ENCODE assay signal across 28 cellular contexts in the genomic region with DNA sequence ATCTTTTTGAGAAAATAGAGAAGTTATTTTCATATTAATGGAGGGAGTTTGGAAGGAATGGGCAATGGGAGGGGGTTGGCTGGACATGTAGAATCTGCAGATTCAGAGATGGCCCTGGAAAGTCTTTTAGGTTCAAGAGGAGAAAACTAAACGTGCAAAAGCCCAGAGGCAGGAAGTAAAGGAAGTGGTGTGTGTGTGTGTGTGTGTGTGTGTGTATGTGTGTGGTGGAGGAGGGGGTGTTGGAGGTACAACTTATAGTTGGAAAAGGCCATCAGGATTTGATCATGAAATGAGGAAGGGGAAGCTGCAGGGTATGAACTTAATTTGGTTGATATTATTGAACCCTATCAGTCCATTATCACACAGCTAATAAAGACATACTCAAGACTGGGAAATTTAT.
"Had no signal": no experiment of that assay in that cellular context is flagged by ENCODE, and none has a peak within 500 bp of the region (broad histone marks: within the 10 kb centered on the region; RNA-seq: fewer than 3 reads in every experiment).

No MANE protein-coding gene starts in this region.

- H3K4me1 ChIP-seq: SJCRH30 had no signal

- H3K9me3 Mint-ChIP-seq: activated CD4-positive, alpha-beta memory T cell treated with anti-CD3 and anti-CD28 coated beads for 36 hours; WTC11 had no signal

- H3K9me2 ChIP-seq: SK-N-SH had no signal

- H3K4me3 Mint-ChIP-seq: activated CD4-positive, alpha-beta memory T cell treated with anti-CD3 and anti-CD28 coated beads for 36 hours; activated CD4-positive, alpha-beta T cell treated with anti-CD3 and anti-CD28 coated beads, Interleukin-2, amount 10 ng/mL, durations not matched to agents 7 days and 5 days; activated naive CD8-positive, alpha-beta T cell treated with anti-CD3 and anti-CD28 coated beads for 36 hours; activated T-cell treated with anti-CD3 and anti-CD28 coated beads, Interleukin-2, amount 50 U/mL, for 72 hours; WTC11 had no signal

- H3K9me3 ChIP-seq: body of pancreas, MG63, SJCRH30, SK-N-SH had no signal

- H3K4me3 ChIP-seq: body of pancreas, MG63, SJCRH30 had no signal

- H3K27me3 Mint-ChIP-seq: activated CD4-positive, alpha-beta memory T cell treated with anti-CD3 and anti-CD28 coated beads for 36 hours; activated CD4-positive, alpha-beta T cell treated with anti-CD3 and anti-CD28 coated beads, Interleukin-2, amount 10 ng/mL, durations not matched to agents 7 days and 5 days had no signal

- H3K36me3 ChIP-seq: MG63, SJCRH30 had no signal

- DNase-seq: activated CD4-positive, alpha-beta memory T cell treated with anti-CD3 and anti-CD28 coated beads for 36 hours; activated CD4-positive, alpha-beta T cell treated with anti-CD3 and anti-CD28 coated beads, Interleukin-2, amount 10 ng/mL, durations not matched to agents 7 days and 5 days; activated CD4-positive, CD25-positive, alpha-beta regulatory T cell treated with anti-CD3 and anti-CD28 coated beads, Interleukin-2, amount 50 U/mL, for 72 hours; activated CD8-positive, alpha-beta memory T cell treated with anti-CD3 and anti-CD28 coated beads, Interleukin-2, amount 50 U/mL, for 4 hours; activated naive CD8-positive, alpha-beta T cell treated with anti-CD3 and anti-CD28 coated beads for 36 hours; activated T-cell treated with anti-CD3 and anti-CD28 coated beads, Interleukin-2, amount 50 U/mL, for 72 hours; aorta; body of pancreas; central memory CD4-positive, alpha-beta T cell; MG63; MV-4-11; NCI-H1092 treated with DMSO at 0.1 percent for 48 hours; NCI-H1417 treated with DMSO at 0.1 percent for 48 hours; NCI-H1694; NCI-H2029; NCI-H2107; NCI-H2171 treated with DMSO at 0.1 percent for 48 hours; NCI-H345; NCI-H510A; NCI-H526 treated with DMSO at 0.1 percent for 48 hours; NCI-H82; RPMI8226; SJCRH30; SK-N-SH; T-helper 9 cell had no signal

- H3K9ac ChIP-seq: KMS-11, SK-N-SH had no signal

- H3K27ac Mint-ChIP-seq: activated CD4-positive, alpha-beta memory T cell treated with anti-CD3 and anti-CD28 coated beads for 36 hours; activated CD4-positive, alpha-beta T cell treated with anti-CD3 and anti-CD28 coated beads, Interleukin-2, amount 10 ng/mL, durations not matched to agents 7 days and 5 days; activated naive CD8-positive, alpha-beta T cell treated with anti-CD3 and anti-CD28 coated beads for 36 hours; activated T-cell treated with anti-CD3 and anti-CD28 coated beads, Interleukin-2, amount 50 U/mL, for 72 hours; WTC11 had no signal

- ATAC-seq: activated T-cell treated with anti-CD3 and anti-CD28 coated beads, Interleukin-2, amount 50 U/mL, for 72 hours; body of pancreas; Right ventricle myocardium inferior; WTC11 had no signal

- H3K27ac ChIP-seq: body of pancreas, KMS-11, SJCRH30 had no signal

- H3K36me3 Mint-ChIP-seq: activated CD4-positive, alpha-beta memory T cell treated with anti-CD3 and anti-CD28 coated beads for 36 hours; activated naive CD8-positive, alpha-beta T cell treated with anti-CD3 and anti-CD28 coated beads for 36 hours; WTC11 had no signal

- H3K27me3 ChIP-seq: body of pancreas, MG63, SJCRH30 had no signal

- H3K4me2 ChIP-seq: KMS-11, SK-N-SH had no signal
